ENCODE assay signal across 8 cellular contexts in the genomic region with DNA sequence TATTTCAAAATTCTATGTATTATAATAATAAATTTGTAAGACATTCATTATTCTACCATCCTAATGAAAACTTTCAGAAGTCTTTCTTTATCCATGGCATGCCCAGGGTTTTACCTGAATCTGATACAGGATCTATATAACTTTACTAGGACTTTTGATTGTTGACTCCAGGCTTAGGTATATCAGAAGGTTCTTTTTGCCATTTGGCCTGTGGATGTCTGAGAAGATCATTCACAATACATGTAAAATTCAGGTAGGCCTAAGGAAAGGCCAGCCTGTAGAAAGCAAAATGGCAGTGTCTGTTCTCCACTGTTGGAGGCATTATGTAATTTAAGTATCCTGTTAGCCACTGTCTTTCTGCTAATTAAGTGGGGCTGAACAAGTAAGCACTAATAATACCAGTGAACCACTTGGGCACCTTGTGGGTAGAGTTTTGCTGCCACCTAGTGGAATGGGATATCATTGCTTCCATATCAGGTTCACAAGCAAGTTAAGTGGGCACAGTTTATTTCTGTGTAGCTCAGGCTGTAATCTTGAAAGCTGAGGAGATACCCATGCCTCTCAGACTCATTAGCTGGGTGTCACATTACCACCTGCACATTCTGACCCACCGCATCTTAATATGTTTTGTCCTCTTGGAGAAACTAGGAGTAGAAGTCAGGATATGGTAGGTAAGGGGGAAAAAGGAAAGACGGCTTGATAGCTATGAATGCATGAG.
A peak's percentile ranks its signal among the peaks of the same experiment; 100 is the strongest.
DNase-seq lines count a peak whose midpoint lies in the region; ATAC-seq and TF ChIP-seq lines count a peak whose summit lies in the region.

No MANE protein-coding gene starts in this region.

- in situ Hi-C loops in GM13977 (cut with MboI; ENCODE audit: low pct_unique_long_range_greater_than_20kb, low sequenced_read_pairs, unreplicated experiment) = loop anchor here (5.0 kb wide), 1 partner anchor 199 kb away; no protein-coding TSS in a partner anchor

- TF ChIP-seq CTCF in GM13977 (IDR thresholded peaks at IDR 0.05; ENCODE audit: extremely low read depth, insufficient read depth, missing control alignments) (peak; percentile 74), smooth muscle cell (IDR thresholded peaks at IDR 0.05; ENCODE audit: borderline replicate concordance, insufficient read depth, poor library complexity, severe bottlenecking) (peak; percentile 85)

- H2AFZ ChIP-seq in smooth muscle cell (ENCODE audit: low read depth) = no peak overlapping the region

- peaks cover 18% of the 10 kb centered on the region for H3F3A ChIP-seq in smooth muscle cell (ENCODE audit: low read depth)

- peaks cover 13% of the 10 kb centered on the region for H3K36me3 ChIP-seq in smooth muscle cell (ENCODE audit: low read depth)

- 60% methylated on average over 2 of the region's 2 CpGs for WGBS in smooth muscle cell (ENCODE audit: low lambda C conversion rate)

- peak; percentile 84 for ATAC-seq in HG02885 (IDR thresholded peaks at IDR 0.05; ENCODE audit: poor library complexity, unreplicated experiment)
- no peak for ATAC-seq in HG03520 (IDR thresholded peaks at IDR 0.05; ENCODE audit: unreplicated experiment)

- no peaks in the 10 kb centered on the region for H3K79me2 ChIP-seq in smooth muscle cell (ENCODE audit: low read depth)

- H3K27me3 ChIP-seq in smooth muscle cell (ENCODE audit: low read depth) = no peaks in the 10 kb centered on the region

- no peak overlapping the region for H3K9ac ChIP-seq in smooth muscle cell (ENCODE audit: low read depth)

- H3K4me2 ChIP-seq in smooth muscle cell = no peak overlapping the region

- H3K4me1 ChIP-seq in smooth muscle cell (ENCODE audit: low read depth) = peaks cover 4% of the 10 kb centered on the region

- DNase-seq in GM13977 (ENCODE audit: low spot score) = peak; percentile 42
- DNase-seq in NCI-H2029 treated with DMSO at 0.1 percent for 48 hours (lab: John Stamatoyannopoulos, UW) = peak; percentile 60
- DNase-seq in T-helper 9 cell = peak; percentile 50
- DNase-seq in astrocyte of the hippocampus (ENCODE audit: low read depth, low spot score) = peak; percentile 87
- DNase-seq in hippocampal formation (lab: John Stamatoyannopoulos, UW) = peak; percentile 59 to 84
- DNase-seq in smooth muscle cell (lab: John Stamatoyannopoulos, UW; ENCODE audit: unreplicated experiment) = no peak

- H3K9me3 ChIP-seq in smooth muscle cell (replicated peaks; ENCODE audit: low read depth) = no peaks in the 10 kb centered on the region

- H4K20me1 ChIP-seq in smooth muscle cell (ENCODE audit: low read depth) = peaks cover 6% of the 10 kb centered on the region

- H3K4me3 ChIP-seq in smooth muscle cell = no peak overlapping the region

- H3K27ac ChIP-seq in smooth muscle cell (ENCODE audit: low read depth) = peak overlapping the region; percentile 28
